In genomic region chr14:22534547-22534946, GRCh38 we compare ENCODE assay signal across 21 cellular contexts. TPM values are rescaled to one million over a fixed set of nuclear protein-coding genes. Genes with fewer than 3 reads are reported as not detected.
DNase-seq lines count a peak whose midpoint lies in the region; ATAC-seq and TF ChIP-seq lines count a peak whose summit lies in the region.
"Had no signal": no experiment of that assay in that cellular context is flagged by ENCODE, and none has a peak within 500 bp of the region (broad histone marks: within the 10 kb centered on the region; RNA-seq: fewer than 3 reads in every experiment).

No MANE protein-coding gene starts in this region.

- CTCF ChIA-PET in CD8-positive, alpha-beta memory T cell (lab: Charles Lee), result interaction anchor here (0.8 to 9.0 kb wide), 6 partner anchors 10 to 55 kb away, joined by 3 to 69 read pairs (median 21); partner anchors contain the start of gene DAD1
- CTCF ChIA-PET in activated CD8-positive, alpha-beta T cell treated with anti-CD3 and anti-CD28 coated beads for 36 hours (lab: Charles Lee), result interaction anchor here (1.1 to 5.9 kb wide), 7 partner anchors 8 to 36 kb away, joined by 3 to 72 read pairs (median 3); no protein-coding TSS in a partner anchor
- CTCF ChIA-PET in naive thymus-derived CD4-positive, alpha-beta T cell (lab: Charles Lee), result interaction anchor here (0.6 to 1.5 kb wide), 7 partner anchors 11 to 629 kb away, joined by 3 to 5 read pairs (median 3); no protein-coding TSS in a partner anchor

- no peak for TF ChIP-seq CTCF in activated CD8-positive, alpha-beta T cell treated with anti-CD3 and anti-CD28 coated beads for 36 hours (IDR thresholded peaks at IDR 0.05)
- TF ChIP-seq CTCF in omental fat pad (IDR thresholded peaks at IDR 0.05), result no peak

- H3K9me3 ChIP-seq in CD8-positive, alpha-beta memory T cell (ENCODE audit: low read length), result no peaks in the 10 kb centered on the region
- no peaks in the 10 kb centered on the region for H3K9me3 ChIP-seq in naive thymus-derived CD4-positive, alpha-beta T cell (ENCODE audit: control insufficient read depth in 2 of 3, low read length in 3 of 3)
- H3K9me3 ChIP-seq: MG63, thyroid gland had no signal

- H3K27ac Mint-ChIP-seq in CD8-positive, alpha-beta memory T cell, result peak overlapping the region; percentile 82 to 98 (median 92)
- peak overlapping the region; percentile 94 for H3K27ac Mint-ChIP-seq in activated CD8-positive, alpha-beta T cell treated with anti-CD3 and anti-CD28 coated beads for 36 hours
- H3K27ac Mint-ChIP-seq in naive thymus-derived CD4-positive, alpha-beta T cell, result peak overlapping the region; percentile 87 to 99 (median 93)
- H3K27ac Mint-ChIP-seq: neural progenitor cell had no signal

- H3K36me3 Mint-ChIP-seq in CD8-positive, alpha-beta memory T cell, result peaks cover 54 to 94% (median 59%) of the 10 kb centered on the region in 3 donors
- peaks cover 95% of the 10 kb centered on the region for H3K36me3 Mint-ChIP-seq in activated CD8-positive, alpha-beta T cell treated with anti-CD3 and anti-CD28 coated beads for 36 hours (ENCODE audit: low read depth)
- peaks cover 27 to 91% (median 81%) of the 10 kb centered on the region in 5 donors for H3K36me3 Mint-ChIP-seq in naive thymus-derived CD4-positive, alpha-beta T cell
- H3K36me3 Mint-ChIP-seq: neural progenitor cell had no signal

- ATAC-seq in activated CD8-positive, alpha-beta T cell treated with anti-CD3 and anti-CD28 coated beads for 36 hours, result no peak
- no peak for ATAC-seq in naive thymus-derived CD4-positive, alpha-beta T cell
- ATAC-seq in HG02970 (IDR thresholded peaks at IDR 0.05; ENCODE audit: low FRiP score, unreplicated experiment) (no peak), omental fat pad (ENCODE audit: low FRiP score) (no peak), left colon (no peak)
- ATAC-seq: Panc1 had no signal

- H3K36me3 ChIP-seq in CD8-positive, alpha-beta memory T cell (ENCODE audit: insufficient read depth, low read length), result peaks cover 81% of the 10 kb centered on the region
- peaks cover 11 to 67% (median 66%) of the 10 kb centered on the region in 3 experiments for H3K36me3 ChIP-seq in naive thymus-derived CD4-positive, alpha-beta T cell (ENCODE audit: control insufficient read depth in 2 of 3, insufficient read depth in 3 of 3, low read length in 3 of 3)
- H3K36me3 ChIP-seq: brain microvascular endothelial cell, MG63, neural progenitor cell, thyroid gland had no signal

- H3K4me1 Mint-ChIP-seq in CD8-positive, alpha-beta memory T cell, result peaks cover 95 to 100% (median 100%) of the 10 kb centered on the region in 3 donors
- H3K4me1 Mint-ChIP-seq in activated CD8-positive, alpha-beta T cell treated with anti-CD3 and anti-CD28 coated beads for 36 hours (ENCODE audit: low read depth), result peaks cover 84% of the 10 kb centered on the region
- peaks cover 70 to 100% (median 95%) of the 10 kb centered on the region in 7 donors for H3K4me1 Mint-ChIP-seq in naive thymus-derived CD4-positive, alpha-beta T cell
- H3K4me1 Mint-ChIP-seq: neural progenitor cell had no signal

- H3K4me3 ChIP-seq in CD8-positive, alpha-beta memory T cell (ENCODE audit: low read length), result peak overlapping the region; percentile 21
- H3K4me3 ChIP-seq in naive thymus-derived CD4-positive, alpha-beta T cell (ENCODE audit: low read length), result peak overlapping the region; percentile 44
- H3K4me3 ChIP-seq: coronary artery, hepatocyte, MG63, neural progenitor cell, thyroid gland had no signal

- POLR2A ChIA-PET in CD8-positive, alpha-beta memory T cell (lab: Charles Lee), result interaction anchor here (1.4 to 12.3 kb wide), 6 partner anchors 9 to 29 kb away, joined by 3 to 258 read pairs (median 6); no protein-coding TSS in a partner anchor
- POLR2A ChIA-PET in activated CD8-positive, alpha-beta T cell treated with anti-CD3 and anti-CD28 coated beads for 36 hours (lab: Charles Lee), result interaction anchor here (0.6 to 20.6 kb wide), 13 partner anchors 5 to 1269 kb away, joined by 3 to 1006 read pairs (median 6); no protein-coding TSS in a partner anchor
- POLR2A ChIA-PET in naive thymus-derived CD4-positive, alpha-beta T cell (lab: Charles Lee), result interaction anchor here (0.6 to 12.3 kb wide), 10 partner anchors 8 to 800 kb away, joined by 3 to 554 read pairs (median 4); no protein-coding TSS in a partner anchor

- intact Hi-C loops in activated CD8-positive, alpha-beta T cell treated with anti-CD3 and anti-CD28 coated beads for 36 hours (cut with micrococcal nuclease), result no loop called here
- intact Hi-C loops in naive thymus-derived CD4-positive, alpha-beta T cell (cut with micrococcal nuclease), result loop anchor here in 1 of 2 donors (5.0 kb wide), 1 partner anchor 412 kb away; no protein-coding TSS in a partner anchor
- intact Hi-C loops in left colon (cut with DNase I, micrococcal nuclease), result no loop called here

- peak overlapping the region; percentile 81 to 93 (median 83) for H3K4me3 Mint-ChIP-seq in CD8-positive, alpha-beta memory T cell
- peak overlapping the region; percentile 79 for H3K4me3 Mint-ChIP-seq in activated CD8-positive, alpha-beta T cell treated with anti-CD3 and anti-CD28 coated beads for 36 hours
- peak overlapping the region; percentile 74 to 92 (median 80) for H3K4me3 Mint-ChIP-seq in naive thymus-derived CD4-positive, alpha-beta T cell
- H3K4me3 Mint-ChIP-seq: neural progenitor cell had no signal

- H3K27me3 ChIP-seq in CD8-positive, alpha-beta memory T cell (ENCODE audit: insufficient read depth, low read length, poor library complexity, severe bottlenecking), result no peaks in the 10 kb centered on the region
- no peaks in the 10 kb centered on the region for H3K27me3 ChIP-seq in naive thymus-derived CD4-positive, alpha-beta T cell (ENCODE audit: control insufficient read depth in 2 of 2, insufficient read depth in 2 of 2, low read length in 2 of 2)
- H3K27me3 ChIP-seq: brain microvascular endothelial cell, hepatocyte, MG63, neural progenitor cell, thyroid gland had no signal

- no peak overlapping the region for H3K27ac ChIP-seq in CD8-positive, alpha-beta memory T cell (ENCODE audit: low read depth, low read length)
- peak overlapping the region; percentile 90 for H3K27ac ChIP-seq in naive thymus-derived CD4-positive, alpha-beta T cell (ENCODE audit: low read depth, low read length)
- H3K27ac ChIP-seq: brain microvascular endothelial cell, coronary artery, hepatocyte, neural progenitor cell, thyroid gland had no signal

- H3K9me3 Mint-ChIP-seq in CD8-positive, alpha-beta memory T cell, result no peaks in the 10 kb centered on the region
- no peaks in the 10 kb centered on the region for H3K9me3 Mint-ChIP-seq in activated CD8-positive, alpha-beta T cell treated with anti-CD3 and anti-CD28 coated beads for 36 hours
- H3K9me3 Mint-ChIP-seq in naive thymus-derived CD4-positive, alpha-beta T cell, result no peaks in the 10 kb centered on the region
- H3K9me3 Mint-ChIP-seq: neural progenitor cell had no signal

- no peaks in the 10 kb centered on the region for H3K27me3 Mint-ChIP-seq in CD8-positive, alpha-beta memory T cell
- H3K27me3 Mint-ChIP-seq in activated CD8-positive, alpha-beta T cell treated with anti-CD3 and anti-CD28 coated beads for 36 hours, result no peaks in the 10 kb centered on the region
- H3K27me3 Mint-ChIP-seq in naive thymus-derived CD4-positive, alpha-beta T cell, result no peaks in the 10 kb centered on the region

- peaks cover 98% of the 10 kb centered on the region for H3K4me1 ChIP-seq in CD8-positive, alpha-beta memory T cell (ENCODE audit: insufficient read depth, low read length)
- H3K4me1 ChIP-seq in naive thymus-derived CD4-positive, alpha-beta T cell (ENCODE audit: control insufficient read depth in 2 of 2, insufficient read depth in 2 of 2, low read length in 2 of 2), result peaks cover 92 to 95% of the 10 kb centered on the region in 2 donors
- H3K4me1 ChIP-seq: neural progenitor cell had no signal

- peak; percentile 62 for DNase-seq in activated CD8-positive, alpha-beta memory T cell treated with anti-CD3 and anti-CD28 coated beads for 24 hours
- DNase-seq in activated CD8-positive, alpha-beta memory T cell treated with anti-CD3 and anti-CD28 coated beads, Interleukin-2, amount 50 U/mL, for 48 hours, result no peak
- no peak for DNase-seq in CD8-positive, alpha-beta memory T cell
- peak; percentile 31 for DNase-seq in activated CD8-positive, alpha-beta T cell treated with anti-CD3 and anti-CD28 coated beads for 36 hours
- DNase-seq in naive thymus-derived CD4-positive, alpha-beta T cell, result no peak
- no peak for DNase-seq in omental fat pad (ENCODE audit: low spot score)
- DNase-seq in left colon, result no peak
- DNase-seq: brain microvascular endothelial cell; DMS79; kidney; mesendoderm; MG63; NCI-H2227 treated with DMSO at 0.1 percent for 48 hours; small intestine; stimulated activated CD8-positive, alpha-beta memory T cell treated with anti-CD3 and anti-CD28 coated beads, Interleukin-4, amount 100 ng/mL, for 48 hours; thyroid gland had no signal

RNA-seq across cellular contexts. Expression of gene DAD1, which starts 54.5 kb away (rescaled TPM):
- total RNA-seq in CD8-positive, alpha-beta memory T cell, result 100 to 1,000 TPM; 329 to 353 TPM
- 622 TPM for polyA plus RNA-seq in CD8-positive, alpha-beta memory T cell
- total RNA-seq in activated CD8-positive, alpha-beta T cell treated with anti-CD3 and anti-CD28 coated beads for 36 hours, result 100 to 1,000 TPM; 194 to 196 TPM
- total RNA-seq in naive thymus-derived CD4-positive, alpha-beta T cell, result 100 to 1,000 TPM in 3 of 5 experiments, 10 to 100 TPM in 2; 68.8 to 157 (median 117) TPM
- polyA plus RNA-seq in naive thymus-derived CD4-positive, alpha-beta T cell, result 100 to 1,000 TPM; 766 to 777 TPM
- total RNA-seq in omental fat pad (100 to 1,000 TPM; 156 to 272 (median 244) TPM), left colon (100 to 1,000 TPM; 139 to 142 TPM)

Comparison
In these comparisons a context has a peak if more than half of its experiments do, and no peak if none do; other contexts are left out.
1. DNase-seq: peak in activated CD8-positive, alpha-beta memory T cell treated with anti-CD3 and anti-CD28 coated beads for 24 hours (single experiment) and activated CD8-positive, alpha-beta T cell treated with anti-CD3 and anti-CD28 coated beads for 36 hours (single experiment); none in activated CD8-positive, alpha-beta memory T cell treated with anti-CD3 and anti-CD28 coated beads, Interleukin-2, amount 50 U/mL, for 48 hours (single experiment), CD8-positive, alpha-beta memory T cell (0 of 5), naive thymus-derived CD4-positive, alpha-beta T cell (0 of 9), omental fat pad (single experiment) and left colon (0 of 2).
2. Peak in every context shown above with its lines, with median percentiles within 50 percentile points of each other: H3K27ac Mint-ChIP-seq and H3K4me3 Mint-ChIP-seq.